Comparison of ENCODE assay signal across 6 cellular contexts in genomic region chrX:149045645-149046210, GRCh38.
"Had no signal": no experiment of that assay in that cellular context is flagged by ENCODE, and none has a peak within 500 bp of the region (broad histone marks: within the 10 kb centered on the region; RNA-seq: fewer than 3 reads in every experiment).

No MANE protein-coding gene starts in this region.

- H3K36me3 ChIP-seq: HAP-1 had no signal

- H3K4me1 ChIP-seq: HAP-1 had no signal

- H3K4me3 ChIP-seq: GM23338, HAP-1 had no signal

- H2AFZ ChIP-seq: GM23338 had no signal

- DNase-seq: H7, KG1 had no signal

- ATAC-seq: GM23338, HCT116 had no signal

- H3K4me2 ChIP-seq: GM23338 had no signal

- FAIRE-seq: HTR-8/SVneo had no signal

- H3K9me3 ChIP-seq: HAP-1 had no signal
